Comparison of ENCODE assay signal across 8 cellular contexts in the genomic region with DNA sequence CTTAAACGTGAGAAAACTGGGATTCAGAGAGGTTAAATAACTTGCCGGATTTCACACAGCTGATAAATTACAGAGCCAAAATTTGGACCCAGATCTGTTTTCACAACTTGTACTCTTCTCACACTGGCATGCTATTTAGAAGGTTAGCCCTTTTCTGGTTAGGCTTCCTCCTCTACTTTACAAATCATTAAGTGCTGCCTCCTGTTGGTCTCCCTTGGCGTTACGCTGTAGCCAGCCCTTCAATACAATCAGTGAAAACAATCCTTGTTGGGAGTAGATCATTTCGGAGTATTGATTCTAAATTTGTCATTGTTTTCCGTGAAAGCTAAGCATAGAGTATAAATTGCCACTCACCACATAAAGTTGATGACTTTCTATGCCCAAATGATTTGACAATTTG.
DNase-seq lines count a peak whose midpoint lies in the region; ATAC-seq and TF ChIP-seq lines count a peak whose summit lies in the region.
"Had no signal": no experiment of that assay in that cellular context is flagged by ENCODE, and none has a peak within 500 bp of the region (broad histone marks: within the 10 kb centered on the region; RNA-seq: fewer than 3 reads in every experiment).

No MANE protein-coding gene starts in this region.

- H3K27me3 Mint-ChIP-seq in HFFc6 (ENCODE audit: insufficient read depth), result no peaks in the 10 kb centered on the region; the same call in 1 of the 2 replicates
- no peaks in the 10 kb centered on the region for H3K27me3 Mint-ChIP-seq in memory B cell

- H4K20me1 ChIP-seq in DOHH2 (ENCODE audit: control insufficient read depth, insufficient read depth, low read depth, low read length), result no peaks in the 10 kb centered on the region

- no peak for TF ChIP-seq EP300 in suprapubic skin (IDR thresholded peaks at IDR 0.05)

- no peak overlapping the region for H3K4me3 Mint-ChIP-seq in HFFc6
- H3K4me3 Mint-ChIP-seq in memory B cell, result no peak overlapping the region

- H3K27ac ChIP-seq in DOHH2 (ENCODE audit: low read depth, low read length) (no peak overlapping the region), suprapubic skin (no peak overlapping the region)

- no peak overlapping the region for H3K4me2 ChIP-seq in DOHH2 (ENCODE audit: low read length)

- H3K27ac Mint-ChIP-seq in HFFc6 (no peak overlapping the region), memory B cell (peak overlapping the region; percentile 58)

- H3K27me3 ChIP-seq in DOHH2 (ENCODE audit: control insufficient read depth, low read length), result no peaks in the 10 kb centered on the region
- H3K27me3 ChIP-seq in suprapubic skin, result no peaks in the 10 kb centered on the region

- no peaks in the 10 kb centered on the region for H3K9me3 Mint-ChIP-seq in HFFc6
- H3K9me3 Mint-ChIP-seq in memory B cell, result no peaks in the 10 kb centered on the region

- H3K4me3 ChIP-seq in DOHH2 (ENCODE audit: low read length) (no peak overlapping the region), suprapubic skin (no peak overlapping the region)

- H3K79me2 ChIP-seq in DOHH2 (ENCODE audit: control insufficient read depth, low read length), result no peaks in the 10 kb centered on the region

- H3K4me1 ChIP-seq in DOHH2 (ENCODE audit: control insufficient read depth, low read length) (no peaks in the 10 kb centered on the region), suprapubic skin (no peaks in the 10 kb centered on the region)

- no peaks in the 10 kb centered on the region for H3K4me1 Mint-ChIP-seq in HFFc6 (ENCODE audit: low read depth)
- H3K4me1 Mint-ChIP-seq in memory B cell, result peaks cover 21% of the 10 kb centered on the region

- H3K9me3 ChIP-seq in DOHH2 (ENCODE audit: control insufficient read depth, insufficient read depth, low read length) (no peaks in the 10 kb centered on the region), suprapubic skin (no peaks in the 10 kb centered on the region)

- no peak for ATAC-seq in memory B cell (ENCODE audit: low read depth)

- TF ChIP-seq POLR2A in suprapubic skin (IDR thresholded peaks at IDR 0.05), result no peak

- H3K36me3 ChIP-seq in DOHH2 (ENCODE audit: control insufficient read depth, low read length), result no peaks in the 10 kb centered on the region
- H3K36me3 ChIP-seq in suprapubic skin, result no peaks in the 10 kb centered on the region

- H3K9me2 ChIP-seq in DOHH2 (replicated peaks; ENCODE audit: control insufficient read depth, low read length), result no peaks in the 10 kb centered on the region

- H3K36me3 Mint-ChIP-seq in HFFc6 (ENCODE audit: low read depth) (no peaks in the 10 kb centered on the region), memory B cell (peaks cover 17% of the 10 kb centered on the region)

- H3F3A ChIP-seq in DOHH2 (ENCODE audit: control insufficient read depth, insufficient read depth), result no peaks in the 10 kb centered on the region

- 91% methylated on average over 6 of the region's 6 CpGs for WGBS in suprapubic skin

- no peak for DNase-seq in HFFc6
- peak; percentile 52 to 59 for DNase-seq in activated T-cell treated with anti-CD3 and anti-CD28 coated beads, Interleukin-2, amount 50 U/mL, for 48 hours
- DNase-seq in memory B cell (ENCODE audit: low spot score in 2 of 2), result no peak
- no peak for DNase-seq in RKO (ENCODE audit: low spot score)
- no peak for DNase-seq in suprapubic skin (ENCODE audit: low spot score in 2 of 2)
- no peak for DNase-seq in NCI-H2081 (lab: John Stamatoyannopoulos, UW)
- DNase-seq: occipital lobe had no signal

- TF ChIP-seq CTCF in DOHH2 (IDR thresholded peaks at IDR 0.05; ENCODE audit: low read depth, low read length, poor library complexity, severe bottlenecking) (peak; percentile 71), HFFc6 (IDR thresholded peaks at IDR 0.05) (peak; percentile 45), suprapubic skin (IDR thresholded peaks at IDR 0.05) (no peak)

Comparison
In these comparisons a context has a peak if more than half of its experiments do, and no peak if none do; other contexts are left out.
1. CTCF ChIP-seq: peak in DOHH2 (single experiment) and HFFc6 (single experiment); none in suprapubic skin (0 of 2).
2. DNase-seq: peak in activated T-cell treated with anti-CD3 and anti-CD28 coated beads, Interleukin-2, amount 50 U/mL, for 48 hours (2 of 2); none in HFFc6 (single experiment), memory B cell (0 of 2), RKO (single experiment), suprapubic skin (0 of 2) and NCI-H2081 (0 of 2).